1 cellular context compared by ENCODE assay signal in the genomic region with DNA sequence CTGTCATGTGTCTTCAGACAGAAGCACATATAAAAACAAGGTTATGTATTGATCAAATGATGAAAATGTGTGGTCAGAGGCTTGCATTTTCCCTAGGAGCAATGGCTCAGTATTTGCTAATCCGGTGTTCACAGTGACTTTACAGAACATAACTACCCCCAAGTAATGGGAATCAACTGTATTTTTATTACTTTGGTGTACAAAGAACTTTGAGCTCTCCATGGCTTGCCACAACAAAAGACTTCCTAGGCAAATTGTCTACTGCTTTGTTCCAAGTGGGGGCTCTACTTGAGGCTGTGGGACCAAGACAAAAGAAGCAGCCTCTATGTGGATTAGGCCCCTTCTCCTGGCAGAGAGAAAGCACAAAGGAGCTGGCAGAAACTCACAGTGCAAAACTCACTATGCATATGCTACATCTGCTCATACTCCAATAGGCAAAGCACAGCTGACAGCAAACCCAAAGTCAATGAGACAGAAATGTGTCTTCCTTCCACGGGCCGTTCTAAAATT.
TF ChIP-seq lines count a peak whose summit lies in the region.

No MANE protein-coding gene starts in this region.

TF ChIP-seq in GM23338, 12 proteins besides CTCF, POLR2A, EP300 and RAD21:
- TF ChIP-seq NANOG (IDR thresholded peaks at IDR 0.05; ENCODE audit: borderline replicate concordance): no peak
- TF ChIP-seq, protein P1, sequence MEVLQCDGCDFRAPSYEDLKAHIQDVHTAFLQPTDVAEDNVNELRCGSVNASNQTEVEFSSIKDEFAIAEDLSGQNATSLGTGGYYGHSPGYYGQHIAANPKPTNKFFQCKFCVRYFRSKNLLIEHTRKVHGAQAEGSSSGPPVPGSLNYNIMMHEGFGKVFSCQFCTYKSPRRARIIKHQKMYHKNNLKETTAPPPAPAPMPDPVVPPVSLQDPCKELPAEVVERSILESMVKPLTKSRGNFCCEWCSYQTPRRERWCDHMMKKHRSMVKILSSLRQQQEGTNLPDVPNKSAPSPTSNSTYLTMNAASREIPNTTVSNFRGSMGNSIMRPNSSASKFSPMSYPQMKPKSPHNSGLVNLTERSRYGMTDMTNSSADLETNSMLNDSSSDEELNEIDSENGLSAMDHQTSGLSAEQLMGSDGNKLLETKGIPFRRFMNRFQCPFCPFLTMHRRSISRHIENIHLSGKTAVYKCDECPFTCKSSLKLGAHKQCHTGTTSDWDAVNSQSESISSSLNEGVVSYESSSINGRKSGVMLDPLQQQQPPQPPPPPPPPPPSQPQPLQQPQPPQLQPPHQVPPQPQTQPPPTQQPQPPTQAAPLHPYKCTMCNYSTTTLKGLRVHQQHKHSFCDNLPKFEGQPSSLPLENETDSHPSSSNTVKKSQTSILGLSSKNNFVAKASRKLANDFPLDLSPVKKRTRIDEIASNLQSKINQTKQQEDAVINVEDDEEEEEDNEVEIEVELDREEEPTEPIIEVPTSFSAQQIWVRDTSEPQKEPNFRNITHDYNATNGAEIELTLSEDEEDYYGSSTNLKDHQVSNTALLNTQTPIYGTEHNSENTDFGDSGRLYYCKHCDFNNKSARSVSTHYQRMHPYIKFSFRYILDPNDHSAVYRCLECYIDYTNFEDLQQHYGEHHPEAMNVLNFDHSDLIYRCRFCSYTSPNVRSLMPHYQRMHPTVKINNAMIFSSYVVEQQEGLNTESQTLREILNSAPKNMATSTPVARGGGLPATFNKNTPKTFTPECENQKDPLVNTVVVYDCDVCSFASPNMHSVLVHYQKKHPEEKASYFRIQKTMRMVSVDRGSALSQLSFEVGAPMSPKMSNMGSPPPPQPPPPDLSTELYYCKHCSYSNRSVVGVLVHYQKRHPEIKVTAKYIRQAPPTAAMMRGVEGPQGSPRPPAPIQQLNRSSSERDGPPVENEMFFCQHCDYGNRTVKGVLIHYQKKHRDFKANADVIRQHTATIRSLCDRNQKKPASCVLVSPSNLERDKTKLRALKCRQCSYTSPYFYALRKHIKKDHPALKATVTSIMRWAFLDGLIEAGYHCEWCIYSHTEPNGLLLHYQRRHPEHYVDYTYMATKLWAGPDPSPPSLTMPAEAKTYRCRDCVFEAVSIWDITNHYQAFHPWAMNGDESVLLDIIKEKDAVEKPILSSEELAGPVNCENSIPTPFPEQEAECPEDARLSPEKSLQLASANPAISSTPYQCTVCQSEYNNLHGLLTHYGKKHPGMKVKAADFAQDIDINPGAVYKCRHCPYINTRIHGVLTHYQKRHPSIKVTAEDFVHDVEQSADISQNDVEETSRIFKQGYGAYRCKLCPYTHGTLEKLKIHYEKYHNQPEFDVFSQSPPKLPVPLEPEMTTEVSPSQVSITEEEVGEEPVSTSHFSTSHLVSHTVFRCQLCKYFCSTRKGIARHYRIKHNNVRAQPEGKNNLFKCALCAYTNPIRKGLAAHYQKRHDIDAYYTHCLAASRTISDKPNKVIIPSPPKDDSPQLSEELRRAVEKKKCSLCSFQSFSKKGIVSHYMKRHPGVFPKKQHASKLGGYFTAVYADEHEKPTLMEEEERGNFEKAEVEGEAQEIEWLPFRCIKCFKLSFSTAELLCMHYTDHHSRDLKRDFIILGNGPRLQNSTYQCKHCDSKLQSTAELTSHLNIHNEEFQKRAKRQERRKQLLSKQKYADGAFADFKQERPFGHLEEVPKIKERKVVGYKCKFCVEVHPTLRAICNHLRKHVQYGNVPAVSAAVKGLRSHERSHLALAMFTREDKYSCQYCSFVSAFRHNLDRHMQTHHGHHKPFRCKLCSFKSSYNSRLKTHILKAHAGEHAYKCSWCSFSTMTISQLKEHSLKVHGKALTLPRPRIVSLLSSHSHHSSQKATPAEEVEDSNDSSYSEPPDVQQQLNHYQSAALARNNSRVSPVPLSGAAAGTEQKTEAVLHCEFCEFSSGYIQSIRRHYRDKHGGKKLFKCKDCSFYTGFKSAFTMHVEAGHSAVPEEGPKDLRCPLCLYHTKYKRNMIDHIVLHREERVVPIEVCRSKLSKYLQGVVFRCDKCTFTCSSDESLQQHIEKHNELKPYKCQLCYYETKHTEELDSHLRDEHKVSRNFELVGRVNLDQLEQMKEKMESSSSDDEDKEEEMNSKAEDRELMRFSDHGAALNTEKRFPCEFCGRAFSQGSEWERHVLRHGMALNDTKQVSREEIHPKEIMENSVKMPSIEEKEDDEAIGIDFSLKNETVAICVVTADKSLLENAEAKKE (CRISPR knock-in tag; IDR thresholded peaks at IDR 0.05): peak; percentile 81; the same call in 1 of the 2 replicates
- TF ChIP-seq, protein P2, sequence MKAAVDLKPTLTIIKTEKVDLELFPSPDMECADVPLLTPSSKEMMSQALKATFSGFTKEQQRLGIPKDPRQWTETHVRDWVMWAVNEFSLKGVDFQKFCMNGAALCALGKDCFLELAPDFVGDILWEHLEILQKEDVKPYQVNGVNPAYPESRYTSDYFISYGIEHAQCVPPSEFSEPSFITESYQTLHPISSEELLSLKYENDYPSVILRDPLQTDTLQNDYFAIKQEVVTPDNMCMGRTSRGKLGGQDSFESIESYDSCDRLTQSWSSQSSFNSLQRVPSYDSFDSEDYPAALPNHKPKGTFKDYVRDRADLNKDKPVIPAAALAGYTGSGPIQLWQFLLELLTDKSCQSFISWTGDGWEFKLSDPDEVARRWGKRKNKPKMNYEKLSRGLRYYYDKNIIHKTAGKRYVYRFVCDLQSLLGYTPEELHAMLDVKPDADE (IDR thresholded peaks at IDR 0.05): no peak
